ENCODE assay signal across 8 cellular contexts in the genomic region with DNA sequence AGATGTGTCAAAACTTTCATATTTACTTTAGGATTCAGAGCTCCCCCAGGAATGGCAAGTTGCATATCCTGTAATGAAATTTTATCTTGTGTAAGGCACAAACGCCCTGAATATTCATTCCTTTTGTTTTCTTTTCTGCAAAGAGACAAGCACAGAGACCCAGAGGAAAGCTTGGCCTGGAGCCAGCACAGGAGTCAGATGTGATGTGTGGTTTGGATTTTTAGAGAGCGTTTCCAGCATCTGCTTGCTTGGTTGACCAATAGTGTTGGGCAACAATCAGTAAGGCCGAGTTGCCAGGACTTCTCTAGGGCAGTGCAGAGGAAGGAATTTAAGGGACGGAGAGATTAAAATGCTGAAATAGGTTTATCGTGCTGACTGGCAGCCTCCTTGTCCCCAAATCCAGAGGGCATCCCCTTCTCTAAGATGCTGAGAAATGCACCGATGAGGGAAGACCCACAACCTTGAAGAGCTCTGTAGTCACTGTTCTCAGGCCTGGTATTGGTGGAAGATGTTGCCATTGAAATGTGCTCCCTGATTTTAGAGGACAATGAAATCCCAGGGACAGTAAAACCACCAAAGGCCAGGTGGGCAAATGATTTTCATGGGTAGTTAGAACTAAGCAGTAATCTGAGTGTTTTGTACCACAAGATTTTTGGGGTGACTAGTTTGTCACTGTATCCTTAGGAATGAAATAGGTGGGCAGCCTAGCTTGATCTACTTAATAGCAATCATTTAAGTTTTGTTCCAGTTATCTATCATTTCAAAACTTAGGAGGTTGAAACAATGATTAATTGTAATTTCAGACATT. TPM values are rescaled to one million over a fixed set of nuclear protein-coding genes. Genes with fewer than 3 reads are reported as not detected.
DNase-seq lines count a peak whose midpoint lies in the region; ATAC-seq and TF ChIP-seq lines count a peak whose summit lies in the region.

No MANE protein-coding gene starts in this region.

- DNase-seq in EL, result peak; percentile 29
- DNase-seq in NCI-H2171 treated with DMSO at 0.1 percent for 48 hours (lab: John Stamatoyannopoulos, UW), result peak; percentile 30
- peak; percentile 77 for DNase-seq in epithelial cell of proximal tubule (ENCODE audit: low read depth)
- peak; percentile 62 for DNase-seq in pons (ENCODE audit: low spot score)
- DNase-seq in activated naive CD4-positive, alpha-beta T cell (lab: John Stamatoyannopoulos, UW), result no peak
- no peak for DNase-seq in stimulated activated CD4-positive, alpha-beta T cell treated with anti-CD3 and anti-CD28 coated beads, Interleukin-2, amount 100 ng/mL, for 48 hours
- DNase-seq in germinal center (ENCODE audit: low spot score), result no peak

- no peak for TF ChIP-seq CTCF in epithelial cell of proximal tubule (conservative IDR thresholded peaks at IDR 0.05; ENCODE audit: low read depth, low read length)

- ATAC-seq in HG03025 (IDR thresholded peaks at IDR 0.05; ENCODE audit: low FRiP score, unreplicated experiment), result no peak

- no peak overlapping the region for H3K4me3 ChIP-seq in epithelial cell of proximal tubule (ENCODE audit: low read depth, low read length)

RNA-seq across cellular contexts. Expression of a gene that starts 37.9 kb away (rescaled TPM):
- 0.14 and 0.58 TPM in 2 replicates for total RNA-seq in epithelial cell of proximal tubule

Comparison
In these comparisons a context has a peak if more than half of its experiments do, and no peak if none do; other contexts are left out.
1. DNase-seq: peak in EL (single experiment), NCI-H2171 treated with DMSO at 0.1 percent for 48 hours (single experiment), epithelial cell of proximal tubule (single experiment) and pons (single experiment); none in activated naive CD4-positive, alpha-beta T cell (0 of 4), stimulated activated CD4-positive, alpha-beta T cell treated with anti-CD3 and anti-CD28 coated beads, Interleukin-2, amount 100 ng/mL, for 48 hours (0 of 2) and germinal center (single experiment).